In the genomic region with DNA sequence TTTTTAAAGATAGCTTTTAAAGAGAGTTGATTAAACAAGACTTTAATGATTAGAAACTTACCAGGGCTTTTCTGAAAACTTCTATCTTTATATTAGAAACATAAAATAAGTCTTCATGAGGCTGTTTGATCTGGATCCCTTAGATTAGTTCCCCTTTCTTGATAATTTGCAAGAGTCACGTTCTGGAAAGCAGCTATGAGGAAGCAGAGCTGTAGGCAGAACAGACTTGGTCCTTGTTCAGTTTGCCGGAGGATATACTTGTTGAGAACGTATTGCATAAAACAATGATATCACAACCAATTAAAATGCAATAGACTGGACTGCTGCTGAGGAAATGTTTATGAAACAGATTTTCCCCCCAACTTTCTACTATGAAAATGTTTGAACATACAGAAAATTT, we compare ENCODE assay signal across 14 cellular contexts. TPM values are rescaled to one million over a fixed set of nuclear protein-coding genes. Genes with fewer than 3 reads are reported as not detected.
DNase-seq lines count a peak whose midpoint lies in the region; ATAC-seq and TF ChIP-seq lines count a peak whose summit lies in the region.
"Had no signal": no experiment of that assay in that cellular context is flagged by ENCODE, and none has a peak within 500 bp of the region (broad histone marks: within the 10 kb centered on the region; RNA-seq: fewer than 3 reads in every experiment).

No MANE protein-coding gene starts in this region.

- CTCF ChIA-PET in OCI-LY7 (lab: Charles Lee; ENCODE audit: unreplicated experiment): no interaction called here

- intact Hi-C loops in CD14-positive monocyte (cut with micrococcal nuclease) (no loop called here), OCI-LY7 (cut with micrococcal nuclease; ENCODE audit: unreplicated experiment) (no loop called here)

- H3K36me3 ChIP-seq in OCI-LY7 (ENCODE audit: insufficient read depth, low read length) (no peaks in the 10 kb centered on the region), gastroesophageal sphincter (peaks cover 0 to 50% of the 10 kb centered on the region in 2 donors)
- H3K36me3 ChIP-seq: neural progenitor cell had no signal

- no peaks in the 10 kb centered on the region for H3K9me2 ChIP-seq in OCI-LY7 (ENCODE audit: insufficient read depth, low read length)

- TF ChIP-seq CTCF in CD14-positive monocyte (IDR thresholded peaks at IDR 0.05): no peak
- no peak for TF ChIP-seq CTCF in OCI-LY7 (conservative IDR thresholded peaks at IDR 0.05; ENCODE audit: low read length)
- TF ChIP-seq CTCF in gastroesophageal sphincter (IDR thresholded peaks at IDR 0.05): no peak

- POLR2A ChIA-PET in OCI-LY7 (lab: Charles Lee): interaction anchor here (0.6 to 2.9 kb wide), 3 partner anchors 8 to 1223 kb away, joined by 4 to 13 read pairs (median 5); no protein-coding TSS in a partner anchor

- peaks cover 46% of the 10 kb centered on the region for H3K4me1 Mint-ChIP-seq in CD14-positive monocyte

- H4K20me1 ChIP-seq in OCI-LY7 (ENCODE audit: insufficient read depth, low read length): no peaks in the 10 kb centered on the region

- H3K9me3 Mint-ChIP-seq in CD14-positive monocyte: peaks cover 0 to 3% (median 0%) of the 10 kb centered on the region in 7 donors
- H3K9me3 Mint-ChIP-seq: endodermal cell, neural progenitor cell had no signal

- peaks cover 0 to 2% (median 0%) of the 10 kb centered on the region in 3 donors for H3K27me3 Mint-ChIP-seq in CD14-positive monocyte (ENCODE audit: low read depth in 3 of 3)
- H3K27me3 Mint-ChIP-seq: central memory CD8-positive, alpha-beta T cell had no signal

- no peak overlapping the region for H3K4me3 ChIP-seq in OCI-LY7 (ENCODE audit: low read depth, low read length, poor library complexity, severe bottlenecking)
- no peak overlapping the region for H3K4me3 ChIP-seq in gastroesophageal sphincter
- H3K4me3 ChIP-seq: lung, neural progenitor cell, right atrium auricular region, suprapubic skin had no signal

- peaks cover 5 to 10% of the 10 kb centered on the region in 2 donors for H3K36me3 Mint-ChIP-seq in CD14-positive monocyte
- H3K36me3 Mint-ChIP-seq: neural progenitor cell had no signal

- WGBS in gastroesophageal sphincter (ENCODE audit: low coverage in 1 of 2), 2 donors: 35 to 42% methylated on average over 3 of the region's 3 CpGs

- BruUV-seq in OCI-LY7 (replicated peaks; lab: Mats Ljungman, UMichigan): no TSS peak

- H2AFZ ChIP-seq in OCI-LY7 (ENCODE audit: low read length): peak overlapping the region; percentile 98; the same call in 1 of the 2 replicates
- H2AFZ ChIP-seq: neural progenitor cell had no signal

- peak overlapping the region; percentile 18; the same call in 1 of the 2 replicates for H3K4me2 ChIP-seq in OCI-LY7 (ENCODE audit: low read length)
- H3K4me2 ChIP-seq: neural progenitor cell had no signal

- peak overlapping the region; percentile 84 to 95 (median 90) for H3K27ac Mint-ChIP-seq in CD14-positive monocyte
- H3K27ac Mint-ChIP-seq: endodermal cell, neural progenitor cell had no signal

- no peaks in the 10 kb centered on the region; the same call in 1 of the 2 replicates for H3K79me2 ChIP-seq in OCI-LY7 (ENCODE audit: insufficient read depth, low read depth, low read length)

- H3K4me1 ChIP-seq in OCI-LY7 (ENCODE audit: insufficient read depth, low read length, poor library complexity, severe bottlenecking) (peaks cover 30% of the 10 kb centered on the region), gastroesophageal sphincter (peaks cover 0 to 9% (median 0%) of the 10 kb centered on the region in 3 donors)

- no peak overlapping the region for H3K27ac ChIP-seq in OCI-LY7 (ENCODE audit: low read depth, low read length, poor library complexity, severe bottlenecking)
- no peak overlapping the region for H3K27ac ChIP-seq in gastroesophageal sphincter
- H3K27ac ChIP-seq: neural progenitor cell, suprapubic skin had no signal

- H3K27me3 ChIP-seq in gastroesophageal sphincter: no peaks in the 10 kb centered on the region
- H3K27me3 ChIP-seq: neural progenitor cell, right atrium auricular region, suprapubic skin had no signal

- H3K9me3 ChIP-seq in OCI-LY7 (ENCODE audit: low read length) (no peaks in the 10 kb centered on the region), gastroesophageal sphincter (peaks cover 0 to 7% (median 0%) of the 10 kb centered on the region in 3 donors)
- H3K9me3 ChIP-seq: suprapubic skin had no signal

- TF ChIP-seq POLR2A in gastroesophageal sphincter (IDR thresholded peaks at IDR 0.05): no peak

- no peak for ATAC-seq in gastroesophageal sphincter

- peak overlapping the region in 1 of 2 donors; percentile 91 for H3K4me3 Mint-ChIP-seq in CD14-positive monocyte
- H3K4me3 Mint-ChIP-seq: endodermal cell, neural progenitor cell had no signal

- DNase-seq in CD14-positive monocyte (ENCODE audit: low spot score) (no peak), GF-D8 (lab: John Stamatoyannopoulos, UW) (peak; percentile 41), OCI-LY7 (ENCODE audit: low spot score) (peak; percentile 22), germinal center (ENCODE audit: low spot score) (peak; percentile 44), DMS79 (lab: John Stamatoyannopoulos, UW) (no peak), mucosa of gallbladder (ENCODE audit: low spot score) (no peak)
- DNase-seq: endodermal cell, NCI-H1417 had no signal

- TF ChIP-seq EP300 in gastroesophageal sphincter (IDR thresholded peaks at IDR 0.05): no peak

RNA-seq across cellular contexts. Expression of gene SAMD9L, which starts 2.9 kb away (rescaled TPM):
- polyA plus RNA-seq in CD14-positive monocyte: 10 to 100 TPM; 18.6 to 31.8 TPM
- 6.6 and 10.8 TPM in 2 replicates for total RNA-seq in OCI-LY7 (2014; rRNA removed; shearing (Covaris generic))
- total RNA-seq in OCI-LY7 (2022) (4.6 and 5.4 TPM in 2 replicates), gastroesophageal sphincter (1 to 10 TPM; 4.4 to 6.7 (median 5.4) TPM), mucosa of gallbladder (6.4 TPM)
- total RNA-seq: endodermal cell had no signal

RNA-seq across cellular contexts. Expression of gene SAMD9, which starts 27.5 kb away (rescaled TPM):
- polyA plus RNA-seq in CD14-positive monocyte: 10 to 100 TPM in 1 of 2 donors, 1 to 10 TPM in 1; 7.2 to 14.7 TPM
- total RNA-seq in OCI-LY7 (2014; rRNA removed; shearing (Covaris generic)): 6.1 and 6.3 TPM in 2 replicates
- total RNA-seq in OCI-LY7 (2022) (7.6 and 8.7 TPM in 2 replicates), gastroesophageal sphincter (10 to 100 TPM in 1 of 4 donors, 1 to 10 TPM in 3; 2.4 to 12.2 (median 5.0) TPM), mucosa of gallbladder (12.8 TPM)
- total RNA-seq: endodermal cell had no signal

Comparison
In these comparisons a context has a peak if more than half of its experiments do, and no peak if none do; other contexts are left out.
1. DNase-seq: peak in GF-D8 (single experiment), OCI-LY7 (single experiment) and germinal center (single experiment); none in CD14-positive monocyte (single experiment), DMS79 (single experiment) and mucosa of gallbladder (single experiment).